In genomic region chr3:123031051-123031450, GRCh38 we compare ENCODE assay signal across 22 cellular contexts. TPM values are rescaled to one million over a fixed set of nuclear protein-coding genes. Genes with fewer than 3 reads are reported as not detected.
"Had no signal": no experiment of that assay in that cellular context is flagged by ENCODE, and none has a peak within 500 bp of the region (broad histone marks: within the 10 kb centered on the region; RNA-seq: fewer than 3 reads in every experiment).

No MANE protein-coding gene starts in this region.

- H3K9me3 Mint-ChIP-seq: dendritic cell treated with granulocyte-macrophage colony-stimulating factor and Interleukin-4, amounts not matched to agents 40 ng/mL and 50 ng/mL, for 4 days; effector memory CD8-positive, alpha-beta T cell; mesothelial cell of epicardium; natural killer cell; neural crest cell had no signal

- H3K36me3 Mint-ChIP-seq: mesothelial cell of epicardium, natural killer cell had no signal

- H3K36me3 ChIP-seq: esophagus squamous epithelium, gastroesophageal sphincter, ovary, stomach had no signal

- H3K4me3 ChIP-seq: esophagus squamous epithelium, gastroesophageal sphincter, ovary, stomach had no signal

- H3K4me3 Mint-ChIP-seq: dendritic cell treated with granulocyte-macrophage colony-stimulating factor and Interleukin-4, amounts not matched to agents 40 ng/mL and 50 ng/mL, for 4 days; effector memory CD8-positive, alpha-beta T cell; mesothelial cell of epicardium; natural killer cell; neural crest cell had no signal

- ATAC-seq: effector memory CD8-positive, alpha-beta T cell; gastroesophageal sphincter; natural killer cell; right cardiac atrium had no signal

- H3K27me3 ChIP-seq: ovary had no signal

- FAIRE-seq: colon, small intestine had no signal

- DNase-seq: effector memory CD8-positive, alpha-beta T cell; esophagus squamous epithelium; foreskin fibroblast; glutamatergic neuron; islet precursor cell; natural killer cell; nucleus accumbens; ovary; right cardiac atrium; small intestine; stimulated activated CD4-positive, alpha-beta T cell treated with anti-CD3 and anti-CD28 coated beads, Interleukin-12 subunit alpha, Interleukin-12 subunit beta, amount 100 ng/mL, for 4 hours; stimulated activated naive CD4-positive, alpha-beta T cell; stomach; substantia nigra; trophoblast cell had no signal

- H3K9me3 ChIP-seq: esophagus squamous epithelium, gastroesophageal sphincter, ovary, stomach had no signal

- H3K27ac ChIP-seq: esophagus squamous epithelium, gastroesophageal sphincter, ovary, stomach had no signal

- H3K27ac Mint-ChIP-seq: dendritic cell treated with granulocyte-macrophage colony-stimulating factor and Interleukin-4, amounts not matched to agents 40 ng/mL and 50 ng/mL, for 4 days; effector memory CD8-positive, alpha-beta T cell; mesothelial cell of epicardium; natural killer cell; progenitor cell of endocrine pancreas had no signal

RNA-seq across cellular contexts. Expression of gene SEMA5B, which starts 3.5 kb away (rescaled TPM):
- total RNA-seq: epithelial cell of proximal tubule had no signal
